ENCODE assay signal across 17 cellular contexts in genomic region chr19:7059977-7060376, GRCh38. TPM values are rescaled to one million over a fixed set of nuclear protein-coding genes. Genes with fewer than 3 reads are reported as not detected.
A peak's percentile ranks its signal among the peaks of the same experiment; 100 is the strongest.
DNase-seq lines count a peak whose midpoint lies in the region; ATAC-seq and TF ChIP-seq lines count a peak whose summit lies in the region.
"Not testable (repeated sequence)": the region's sequence is repeated elsewhere in the genome, so short reads cannot be mapped to it uniquely, and the experiment has no call there.
"Had no signal": no experiment of that assay in that cellular context is flagged by ENCODE, and none has a peak within 500 bp of the region (broad histone marks: within the 10 kb centered on the region; RNA-seq: fewer than 3 reads in every experiment).

No MANE protein-coding gene starts in this region.

- not testable (repeated sequence) for TF ChIP-seq CTCF in DND-41 (IDR thresholded peaks at IDR 0.05; ENCODE audit: borderline replicate concordance, extremely low read depth, low read length, poor library complexity, severe bottlenecking)

- H3K9ac ChIP-seq in DND-41 (ENCODE audit: low read depth, low read length): not testable (repeated sequence)

- H3K4me1 Mint-ChIP-seq in CD4-positive, alpha-beta memory T cell; T-helper 17 cell; activated CD8-positive, alpha-beta T cell treated with anti-CD3 and anti-CD28 coated beads, Interleukin-2, amount 10 ng/mL, durations not matched to agents 7 days and 5 days (ENCODE audit: low read depth); activated naive CD8-positive, alpha-beta T cell treated with anti-CD3 and anti-CD28 coated beads, Interleukin-2, amount 10 ng/mL, durations not matched to agents 7 days and 5 days; central memory CD8-positive, alpha-beta T cell; effector memory CD8-positive, alpha-beta T cell (ENCODE audit: low read depth in 2 of 2); stimulated activated naive CD8-positive, alpha-beta T cell treated with anti-CD3 and anti-CD28 coated beads, Interleukin-15, amount 100 ng/mL, for 72 hours: not testable (repeated sequence)

- not testable (repeated sequence) for H2AFZ ChIP-seq in DND-41 (ENCODE audit: low read depth, low read length)

- H3K4me2 ChIP-seq in DND-41 (ENCODE audit: insufficient read depth, low read length): not testable (repeated sequence)

- H3K9me3 ChIP-seq in CD4-positive, alpha-beta memory T cell (ENCODE audit: control insufficient read depth in 1 of 2, low read length in 2 of 2); DND-41 (ENCODE audit: insufficient read depth, low read length, severe bottlenecking); T-helper 17 cell (ENCODE audit: control insufficient read depth, low read length, poor library complexity, severe bottlenecking): not testable (repeated sequence)

- intact Hi-C loops in CD4-positive, alpha-beta memory T cell (cut with micrococcal nuclease): not testable (repeated sequence)

- POLR2A ChIA-PET in CD4-positive, alpha-beta memory T cell (lab: Charles Lee; ENCODE audit: partially characterized antibody); activated CD8-positive, alpha-beta T cell treated with anti-CD3 and anti-CD28 coated beads, Interleukin-2, amount 10 ng/mL, durations not matched to agents 7 days and 5 days (lab: Charles Lee); activated naive CD8-positive, alpha-beta T cell treated with anti-CD3 and anti-CD28 coated beads, Interleukin-2, amount 10 ng/mL, durations not matched to agents 7 days and 5 days (lab: Charles Lee): not testable (repeated sequence)

- ATAC-seq in DND-41 (ENCODE audit: insufficient read depth, low read depth) (peak; percentile 69), T-helper 17 cell (peak; percentile 47)
- peak; percentile 34 for ATAC-seq in activated CD8-positive, alpha-beta T cell treated with anti-CD3 and anti-CD28 coated beads, Interleukin-2, amount 10 ng/mL, durations not matched to agents 7 days and 5 days
- peak; percentile 47 for ATAC-seq in activated naive CD8-positive, alpha-beta T cell treated with anti-CD3 and anti-CD28 coated beads, Interleukin-2, amount 10 ng/mL, durations not matched to agents 7 days and 5 days (ENCODE audit: low read depth)
- ATAC-seq in central memory CD8-positive, alpha-beta T cell (replicated peaks; ENCODE audit: extremely low read depth, poor library complexity, severe bottlenecking): peak; percentile 83
- ATAC-seq in effector memory CD8-positive, alpha-beta T cell (replicated peaks): peak; percentile 72
- ATAC-seq in stimulated activated naive CD8-positive, alpha-beta T cell treated with anti-CD3 and anti-CD28 coated beads, Interleukin-15, amount 100 ng/mL, for 72 hours: peak; percentile 64

- not testable (repeated sequence) for H3K27me3 ChIP-seq in CD4-positive, alpha-beta memory T cell (ENCODE audit: insufficient read depth, low read length); DND-41 (ENCODE audit: insufficient read depth, low read length, poor library complexity)

- not testable (repeated sequence) for H3K9me3 Mint-ChIP-seq in CD4-positive, alpha-beta memory T cell; activated CD8-positive, alpha-beta T cell treated with anti-CD3 and anti-CD28 coated beads, Interleukin-2, amount 10 ng/mL, durations not matched to agents 7 days and 5 days (ENCODE audit: insufficient read depth); activated naive CD8-positive, alpha-beta T cell treated with anti-CD3 and anti-CD28 coated beads, Interleukin-2, amount 10 ng/mL, durations not matched to agents 7 days and 5 days; central memory CD8-positive, alpha-beta T cell; effector memory CD8-positive, alpha-beta T cell; stimulated activated naive CD8-positive, alpha-beta T cell treated with anti-CD3 and anti-CD28 coated beads, Interleukin-15, amount 100 ng/mL, for 72 hours

- not testable (repeated sequence) for H3K4me1 ChIP-seq in CD4-positive, alpha-beta memory T cell (ENCODE audit: insufficient read depth, low read length); DND-41 (ENCODE audit: insufficient read depth, low read length)

- not testable (repeated sequence) for H3K27me3 Mint-ChIP-seq in CD4-positive, alpha-beta memory T cell; T-helper 17 cell; activated CD8-positive, alpha-beta T cell treated with anti-CD3 and anti-CD28 coated beads, Interleukin-2, amount 10 ng/mL, durations not matched to agents 7 days and 5 days (ENCODE audit: low read depth); activated naive CD8-positive, alpha-beta T cell treated with anti-CD3 and anti-CD28 coated beads, Interleukin-2, amount 10 ng/mL, durations not matched to agents 7 days and 5 days; central memory CD8-positive, alpha-beta T cell; effector memory CD8-positive, alpha-beta T cell; stimulated activated naive CD8-positive, alpha-beta T cell treated with anti-CD3 and anti-CD28 coated beads, Interleukin-15, amount 100 ng/mL, for 72 hours

- not testable (repeated sequence) for H4K20me1 ChIP-seq in DND-41 (ENCODE audit: insufficient read depth, low read length)

- peak in 3 of 5 donors; percentile 28 to 47 (median 34) for DNase-seq in CD4-positive, alpha-beta memory T cell
- DNase-seq in DND-41; T-helper 17 cell; activated CD8-positive, alpha-beta T cell treated with anti-CD3 and anti-CD28 coated beads, Interleukin-2, amount 10 ng/mL, durations not matched to agents 7 days and 5 days; activated naive CD8-positive, alpha-beta T cell treated with anti-CD3 and anti-CD28 coated beads, Interleukin-2, amount 10 ng/mL, durations not matched to agents 7 days and 5 days; central memory CD8-positive, alpha-beta T cell (ENCODE audit: low spot score in 2 of 2); effector memory CD8-positive, alpha-beta T cell; stimulated activated naive CD8-positive, alpha-beta T cell treated with anti-CD3 and anti-CD28 coated beads, Interleukin-15, amount 100 ng/mL, for 72 hours: not testable (repeated sequence)

- CTCF ChIA-PET in CD4-positive, alpha-beta memory T cell (lab: Charles Lee; ENCODE audit: partially characterized antibody); activated CD8-positive, alpha-beta T cell treated with anti-CD3 and anti-CD28 coated beads, Interleukin-2, amount 10 ng/mL, durations not matched to agents 7 days and 5 days (lab: Charles Lee): not testable (repeated sequence)

- H3K4me3 ChIP-seq in CD4-positive, alpha-beta memory T cell (ENCODE audit: low read length in 2 of 2); DND-41 (ENCODE audit: low read depth in 1 of 2, low read length in 2 of 2): not testable (repeated sequence)

- not testable (repeated sequence) for H3K27ac Mint-ChIP-seq in CD4-positive, alpha-beta memory T cell; T-helper 17 cell; activated CD8-positive, alpha-beta T cell treated with anti-CD3 and anti-CD28 coated beads, Interleukin-2, amount 10 ng/mL, durations not matched to agents 7 days and 5 days; activated naive CD8-positive, alpha-beta T cell treated with anti-CD3 and anti-CD28 coated beads, Interleukin-2, amount 10 ng/mL, durations not matched to agents 7 days and 5 days; central memory CD8-positive, alpha-beta T cell (ENCODE audit: low read depth); effector memory CD8-positive, alpha-beta T cell; stimulated activated naive CD8-positive, alpha-beta T cell treated with anti-CD3 and anti-CD28 coated beads, Interleukin-15, amount 100 ng/mL, for 72 hours

- not testable (repeated sequence) for H3K27ac ChIP-seq in CD4-positive, alpha-beta memory T cell (ENCODE audit: low read depth, low read length); DND-41 (ENCODE audit: low read length)

- not testable (repeated sequence) for H3K4me3 Mint-ChIP-seq in CD4-positive, alpha-beta memory T cell; T-helper 17 cell; activated CD8-positive, alpha-beta T cell treated with anti-CD3 and anti-CD28 coated beads, Interleukin-2, amount 10 ng/mL, durations not matched to agents 7 days and 5 days; activated naive CD8-positive, alpha-beta T cell treated with anti-CD3 and anti-CD28 coated beads, Interleukin-2, amount 10 ng/mL, durations not matched to agents 7 days and 5 days; central memory CD8-positive, alpha-beta T cell; effector memory CD8-positive, alpha-beta T cell; stimulated activated naive CD8-positive, alpha-beta T cell treated with anti-CD3 and anti-CD28 coated beads, Interleukin-15, amount 100 ng/mL, for 72 hours

- H3K36me3 Mint-ChIP-seq in CD4-positive, alpha-beta memory T cell; T-helper 17 cell (ENCODE audit: low read depth); activated CD8-positive, alpha-beta T cell treated with anti-CD3 and anti-CD28 coated beads, Interleukin-2, amount 10 ng/mL, durations not matched to agents 7 days and 5 days (ENCODE audit: low read depth); activated naive CD8-positive, alpha-beta T cell treated with anti-CD3 and anti-CD28 coated beads, Interleukin-2, amount 10 ng/mL, durations not matched to agents 7 days and 5 days; central memory CD8-positive, alpha-beta T cell (ENCODE audit: insufficient read depth); effector memory CD8-positive, alpha-beta T cell (ENCODE audit: insufficient read depth): not testable (repeated sequence)

- H3K79me2 ChIP-seq in DND-41 (ENCODE audit: insufficient read depth, low read length): not testable (repeated sequence)

- H3K36me3 ChIP-seq in CD4-positive, alpha-beta memory T cell (ENCODE audit: insufficient read depth, low read length); DND-41 (ENCODE audit: insufficient read depth, low read length): not testable (repeated sequence)

RNA-seq across cellular contexts. Expression of gene MBD3L3, which starts 1.5 kb away (rescaled TPM):
- not detected for total RNA-seq in CD4-positive, alpha-beta memory T cell
- not detected for polyA plus RNA-seq in CD4-positive, alpha-beta memory T cell
- total RNA-seq in T-helper 17 cell: not detected
- total RNA-seq in activated CD8-positive, alpha-beta T cell treated with anti-CD3 and anti-CD28 coated beads, Interleukin-2, amount 10 ng/mL, durations not matched to agents 7 days and 5 days: not detected
- total RNA-seq in activated naive CD8-positive, alpha-beta T cell treated with anti-CD3 and anti-CD28 coated beads, Interleukin-2, amount 10 ng/mL, durations not matched to agents 7 days and 5 days: not detected
- total RNA-seq: Caco-2; Calu3; CD4-positive, CD25-positive, alpha-beta regulatory T cell; Daoy; GM12878 had no signal
- polyA plus RNA-seq: AG04450; CD14-positive monocyte; CD4-positive, CD25-positive, alpha-beta regulatory T cell; GM12878 had no signal

RNA-seq across cellular contexts. Expression of gene ZNF557, which starts 9.5 kb away (rescaled TPM):
- total RNA-seq in CD4-positive, alpha-beta memory T cell: 10 to 100 TPM; 32.3 to 33.2 TPM
- polyA plus RNA-seq in CD4-positive, alpha-beta memory T cell: 1 to 10 TPM in 1 of 2 donors, under 1 TPM in 1; 0.94 to 9.8 TPM
- total RNA-seq in T-helper 17 cell: 10 to 100 TPM in 1 of 2 donors, 1 to 10 TPM in 1; 9.4 to 11.2 TPM
- 10 to 100 TPM; 16.5 to 16.7 TPM for total RNA-seq in activated CD8-positive, alpha-beta T cell treated with anti-CD3 and anti-CD28 coated beads, Interleukin-2, amount 10 ng/mL, durations not matched to agents 7 days and 5 days
- total RNA-seq in activated naive CD8-positive, alpha-beta T cell treated with anti-CD3 and anti-CD28 coated beads, Interleukin-2, amount 10 ng/mL, durations not matched to agents 7 days and 5 days: 10 to 100 TPM; 20.9 to 21.1 TPM

RNA-seq across cellular contexts. Expression of gene MBD3L2, which starts 10.9 kb away (rescaled TPM):
- total RNA-seq in CD4-positive, alpha-beta memory T cell: not detected
- not detected for polyA plus RNA-seq in CD4-positive, alpha-beta memory T cell
- total RNA-seq in T-helper 17 cell: not detected
- not detected for total RNA-seq in activated CD8-positive, alpha-beta T cell treated with anti-CD3 and anti-CD28 coated beads, Interleukin-2, amount 10 ng/mL, durations not matched to agents 7 days and 5 days
- not detected for total RNA-seq in activated naive CD8-positive, alpha-beta T cell treated with anti-CD3 and anti-CD28 coated beads, Interleukin-2, amount 10 ng/mL, durations not matched to agents 7 days and 5 days
- total RNA-seq: A673; Caco-2; Calu3; CD4-positive, CD25-positive, alpha-beta regulatory T cell; Daoy; GM12878 had no signal
- polyA plus RNA-seq: AG04450; CD14-positive monocyte; CD4-positive, CD25-positive, alpha-beta regulatory T cell; GM12878 had no signal

RNA-seq across cellular contexts. Expression of gene MBD3L4, which starts 20.0 kb away (rescaled TPM):
- total RNA-seq in CD4-positive, alpha-beta memory T cell: not detected
- not detected for polyA plus RNA-seq in CD4-positive, alpha-beta memory T cell
- not detected for total RNA-seq in T-helper 17 cell
- total RNA-seq in activated CD8-positive, alpha-beta T cell treated with anti-CD3 and anti-CD28 coated beads, Interleukin-2, amount 10 ng/mL, durations not matched to agents 7 days and 5 days: not detected
- total RNA-seq in activated naive CD8-positive, alpha-beta T cell treated with anti-CD3 and anti-CD28 coated beads, Interleukin-2, amount 10 ng/mL, durations not matched to agents 7 days and 5 days: not detected
- total RNA-seq: A673; Caco-2; Calu3; CD4-positive, CD25-positive, alpha-beta regulatory T cell; Daoy; G401; GM12878 had no signal
- polyA plus RNA-seq: AG04450; CD14-positive monocyte; CD4-positive, CD25-positive, alpha-beta regulatory T cell; GM12878 had no signal

RNA-seq across cellular contexts. Expression of gene MBD3L5, which starts 29.6 kb away (rescaled TPM):
- total RNA-seq in CD4-positive, alpha-beta memory T cell: not detected
- polyA plus RNA-seq in CD4-positive, alpha-beta memory T cell: not detected
- total RNA-seq in T-helper 17 cell: not detected
- not detected for total RNA-seq in activated CD8-positive, alpha-beta T cell treated with anti-CD3 and anti-CD28 coated beads, Interleukin-2, amount 10 ng/mL, durations not matched to agents 7 days and 5 days
- not detected for total RNA-seq in activated naive CD8-positive, alpha-beta T cell treated with anti-CD3 and anti-CD28 coated beads, Interleukin-2, amount 10 ng/mL, durations not matched to agents 7 days and 5 days
- total RNA-seq: Caco-2; Calu3; CD4-positive, CD25-positive, alpha-beta regulatory T cell; Daoy; G401; GM12878 had no signal
- polyA plus RNA-seq: AG04450; CD14-positive monocyte; CD4-positive, CD25-positive, alpha-beta regulatory T cell; GM12878 had no signal
